In the genomic region with DNA sequence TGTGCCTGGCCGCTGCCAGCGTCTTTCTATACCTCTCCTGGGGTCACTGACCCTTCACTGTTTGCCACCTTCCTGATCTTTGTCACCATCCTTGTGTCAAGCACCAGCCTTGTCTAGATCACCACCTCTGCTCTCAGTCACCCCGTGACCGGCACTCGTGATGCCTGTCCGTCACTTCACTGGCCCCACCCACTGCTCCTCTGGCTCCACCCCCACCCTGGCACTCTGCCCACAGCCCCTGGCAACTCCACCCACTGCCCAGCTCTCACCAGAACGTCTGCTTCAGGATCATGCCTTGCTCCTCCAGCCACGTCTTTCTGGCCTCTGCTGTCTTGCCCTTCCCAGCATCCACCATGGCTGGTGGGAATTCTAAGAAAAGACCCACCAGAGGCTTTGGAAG, we compare ENCODE assay signal across 18 cellular contexts. TPM values are rescaled to one million over a fixed set of nuclear protein-coding genes. Genes with fewer than 3 reads are reported as not detected.
A peak's percentile ranks its signal among the peaks of the same experiment; 100 is the strongest.
DNase-seq lines count a peak whose midpoint lies in the region; ATAC-seq, FAIRE-seq and TF ChIP-seq lines count a peak whose summit lies in the region.
"Had no signal": no experiment of that assay in that cellular context is flagged by ENCODE, and none has a peak within 500 bp of the region (broad histone marks: within the 10 kb centered on the region; RNA-seq: fewer than 3 reads in every experiment).

No MANE protein-coding gene starts in this region.

- CTCF ChIA-PET in activated CD4-positive, alpha-beta T cell treated with anti-CD3 and anti-CD28 coated beads, Interleukin-2, amount 10 ng/mL, durations not matched to agents 7 days and 5 days (lab: Charles Lee), result no interaction called here
- CTCF ChIA-PET in GM12878 (lab: Yijun Ruan, JAX), result no interaction called here

- H3K4me3 Mint-ChIP-seq in activated CD4-positive, alpha-beta T cell treated with anti-CD3 and anti-CD28 coated beads, Interleukin-2, amount 10 ng/mL, durations not matched to agents 7 days and 5 days, result no peak overlapping the region
- no peak overlapping the region for H3K4me3 Mint-ChIP-seq in progenitor cell of endocrine pancreas (ENCODE audit: low read depth)
- H3K4me3 Mint-ChIP-seq: activated T-helper 17 cell treated with anti-CD3 and anti-CD28 coated beads, Interleukin-2, amount 50 U/mL, for 72 hours; dendritic cell treated with granulocyte-macrophage colony-stimulating factor and Interleukin-4, amounts not matched to agents 40 ng/mL and 50 ng/mL, for 4 days; stimulated activated naive B cell treated with anti-CD40 and anti-IgM and Interleukin-4, amounts not matched to agents 10 μg/mL and 1 μg/mL and 100 μg/mL, for 72 hours had no signal

- H2AFZ ChIP-seq in GM23248 (no peak overlapping the region), GM12878 (ENCODE audit: control insufficient read depth, low read depth, low read length) (no peak overlapping the region)
- H2AFZ ChIP-seq: parathyroid adenoma had no signal

- H3K27me3 Mint-ChIP-seq in activated CD4-positive, alpha-beta T cell treated with anti-CD3 and anti-CD28 coated beads, Interleukin-2, amount 10 ng/mL, durations not matched to agents 7 days and 5 days, result no peaks in the 10 kb centered on the region
- no peaks in the 10 kb centered on the region for H3K27me3 Mint-ChIP-seq in progenitor cell of endocrine pancreas
- H3K27me3 Mint-ChIP-seq: activated T-helper 17 cell treated with anti-CD3 and anti-CD28 coated beads, Interleukin-2, amount 50 U/mL, for 72 hours; dendritic cell treated with granulocyte-macrophage colony-stimulating factor and Interleukin-4, amounts not matched to agents 40 ng/mL and 50 ng/mL, for 4 days; stimulated activated naive B cell treated with anti-CD40 and anti-IgM and Interleukin-4, amounts not matched to agents 10 μg/mL and 1 μg/mL and 100 μg/mL, for 72 hours had no signal

- no peaks in the 10 kb centered on the region for H3K4me1 ChIP-seq in GM23248 (ENCODE audit: insufficient read depth)
- H3K4me1 ChIP-seq in GM12878 (ENCODE audit: control insufficient read depth, insufficient read depth, low read length), result no peaks in the 10 kb centered on the region
- no peaks in the 10 kb centered on the region for H3K4me1 ChIP-seq in vagina
- H3K4me1 ChIP-seq: parathyroid adenoma had no signal

- H3K9me3 Mint-ChIP-seq in activated CD4-positive, alpha-beta T cell treated with anti-CD3 and anti-CD28 coated beads, Interleukin-2, amount 10 ng/mL, durations not matched to agents 7 days and 5 days, result no peaks in the 10 kb centered on the region
- no peaks in the 10 kb centered on the region for H3K9me3 Mint-ChIP-seq in progenitor cell of endocrine pancreas (ENCODE audit: low read depth)
- H3K9me3 Mint-ChIP-seq: activated T-helper 17 cell treated with anti-CD3 and anti-CD28 coated beads, Interleukin-2, amount 50 U/mL, for 72 hours; dendritic cell treated with granulocyte-macrophage colony-stimulating factor and Interleukin-4, amounts not matched to agents 40 ng/mL and 50 ng/mL, for 4 days; stimulated activated naive B cell treated with anti-CD40 and anti-IgM and Interleukin-4, amounts not matched to agents 10 μg/mL and 1 μg/mL and 100 μg/mL, for 72 hours had no signal

- H3K36me3 ChIP-seq in GM23248 (ENCODE audit: low read depth), result no peaks in the 10 kb centered on the region
- peaks cover 7 to 24% of the 10 kb centered on the region in 2 experiments; a peak in 3 of 4 replicates for H3K36me3 ChIP-seq in GM12878 (ENCODE audit: control insufficient read depth in 2 of 2, insufficient read depth in 2 of 2, low read length in 1 of 2)
- no peaks in the 10 kb centered on the region for H3K36me3 ChIP-seq in vagina

- no peak for TF ChIP-seq EP300 in GM12878 (IDR thresholded peaks at IDR 0.05; ENCODE audit: borderline replicate concordance in 1 of 2, control insufficient read depth in 1 of 2, low read depth in 2 of 2, low read length in 2 of 2)

- H3K4me2 ChIP-seq in GM23248 (ENCODE audit: unreplicated experiment), result no peak overlapping the region
- H3K4me2 ChIP-seq in GM12878 (ENCODE audit: control insufficient read depth, insufficient read depth), result no peak overlapping the region
- H3K4me2 ChIP-seq: KMS-11 had no signal

- no peak overlapping the region for H3K9ac ChIP-seq in GM23248
- no peak overlapping the region for H3K9ac ChIP-seq in GM12878 (ENCODE audit: control insufficient read depth, insufficient read depth, low read length)
- H3K9ac ChIP-seq: KMS-11, parathyroid adenoma had no signal

- no TSS peak for BruUV-seq in GM12878 (replicated peaks; lab: Mats Ljungman, UMichigan)

- in situ Hi-C loops in GM23248 (cut with MboI) (no loop called here), GM12878 (cut with MboI) (no loop called here)

- no peaks in the 10 kb centered on the region for H3K9me2 ChIP-seq in GM23248 (ENCODE audit: insufficient read depth)

- H3K4me3 ChIP-seq in GM23248 (no peak overlapping the region), GM12878 (no peak overlapping the region), vagina (no peak overlapping the region)

- no peak overlapping the region for H3K27ac ChIP-seq in GM23248
- H3K27ac ChIP-seq in GM12878 (ENCODE audit: control insufficient read depth, insufficient read depth), result no peak overlapping the region
- no peak overlapping the region for H3K27ac ChIP-seq in vagina
- H3K27ac ChIP-seq: KMS-11, parathyroid adenoma had no signal

- H3K9me3 ChIP-seq in GM23248 (ENCODE audit: low read depth) (no peaks in the 10 kb centered on the region), GM12878 (replicated peaks; ENCODE audit: control insufficient read depth, insufficient read depth, low read length) (no peaks in the 10 kb centered on the region), vagina (no peaks in the 10 kb centered on the region)

- peak overlapping the region; percentile 60 for H3K27ac Mint-ChIP-seq in activated CD4-positive, alpha-beta T cell treated with anti-CD3 and anti-CD28 coated beads, Interleukin-2, amount 10 ng/mL, durations not matched to agents 7 days and 5 days
- H3K27ac Mint-ChIP-seq in progenitor cell of endocrine pancreas, result peak overlapping the region; percentile 78
- H3K27ac Mint-ChIP-seq: activated T-helper 17 cell treated with anti-CD3 and anti-CD28 coated beads, Interleukin-2, amount 50 U/mL, for 72 hours; dendritic cell treated with granulocyte-macrophage colony-stimulating factor and Interleukin-4, amounts not matched to agents 40 ng/mL and 50 ng/mL, for 4 days; stimulated activated naive B cell treated with anti-CD40 and anti-IgM and Interleukin-4, amounts not matched to agents 10 μg/mL and 1 μg/mL and 100 μg/mL, for 72 hours had no signal

- FAIRE-seq in GM12878 (lab: Jason Lieb, UNC), result no peak
- FAIRE-seq: astrocyte, islet of Langerhans had no signal

- peaks cover 31% of the 10 kb centered on the region for H3K36me3 Mint-ChIP-seq in activated CD4-positive, alpha-beta T cell treated with anti-CD3 and anti-CD28 coated beads, Interleukin-2, amount 10 ng/mL, durations not matched to agents 7 days and 5 days (ENCODE audit: low read depth)
- peaks cover 10% of the 10 kb centered on the region for H3K36me3 Mint-ChIP-seq in progenitor cell of endocrine pancreas (ENCODE audit: insufficient read depth)

- TF ChIP-seq CTCF in GM12878 (IDR thresholded peaks at IDR 0.05 in 2 of 3, conservative IDR thresholded peaks at IDR 0.05 in 1 of 3; ENCODE audit: control insufficient read depth in 2 of 3, extremely low read depth in 1 of 3, insufficient read depth in 1 of 3, low read depth in 3 of 3, low read length in 3 of 3), result no peak
- TF ChIP-seq CTCF in progenitor cell of endocrine pancreas (IDR thresholded peaks at IDR 0.05; ENCODE audit: unreplicated experiment), result no peak
- TF ChIP-seq CTCF in vagina (IDR thresholded peaks at IDR 0.05), result no peak

- TF ChIP-seq RAD21 in GM12878 (IDR thresholded peaks at IDR 0.05; ENCODE audit: insufficient read depth, low read depth, low read length), result no peak

- H3K79me2 ChIP-seq in GM23248 (ENCODE audit: insufficient read depth) (no peaks in the 10 kb centered on the region), GM12878 (ENCODE audit: control insufficient read depth, insufficient read depth, low read length) (no peaks in the 10 kb centered on the region)
- H3K79me2 ChIP-seq: parathyroid adenoma had no signal

- POLR2A ChIA-PET in activated CD4-positive, alpha-beta T cell treated with anti-CD3 and anti-CD28 coated beads, Interleukin-2, amount 10 ng/mL, durations not matched to agents 7 days and 5 days (lab: Charles Lee), result no interaction called here
- POLR2A ChIA-PET in GM12878 (lab: Charles Lee), result no interaction called here

- no peaks in the 10 kb centered on the region for H4K20me1 ChIP-seq in GM23248 (ENCODE audit: insufficient read depth)
- no peaks in the 10 kb centered on the region for H4K20me1 ChIP-seq in GM12878 (ENCODE audit: control insufficient read depth, insufficient read depth)

- SMC1A ChIA-PET in GM12878 (lab: Charles Lee; ENCODE audit: uncharacterized antibody, unreplicated experiment), result no interaction called here

- H3F3A ChIP-seq in GM23248 (ENCODE audit: insufficient read depth), result no peaks in the 10 kb centered on the region

- H3K4me1 Mint-ChIP-seq in activated CD4-positive, alpha-beta T cell treated with anti-CD3 and anti-CD28 coated beads, Interleukin-2, amount 10 ng/mL, durations not matched to agents 7 days and 5 days, result no peaks in the 10 kb centered on the region
- no peaks in the 10 kb centered on the region for H3K4me1 Mint-ChIP-seq in progenitor cell of endocrine pancreas (ENCODE audit: low read depth)
- H3K4me1 Mint-ChIP-seq: activated T-helper 17 cell treated with anti-CD3 and anti-CD28 coated beads, Interleukin-2, amount 50 U/mL, for 72 hours; stimulated activated naive B cell treated with anti-CD40 and anti-IgM and Interleukin-4, amounts not matched to agents 10 μg/mL and 1 μg/mL and 100 μg/mL, for 72 hours had no signal

- RAD21 ChIA-PET in GM12878 (lab: Charles Lee; ENCODE audit: unreplicated experiment), result no interaction called here

- no peak for ATAC-seq in GM12878
- ATAC-seq: activated T-helper 17 cell treated with anti-CD3 and anti-CD28 coated beads, Interleukin-2, amount 50 U/mL, for 72 hours; stimulated activated naive B cell treated with anti-CD40 and anti-IgM and Interleukin-4, amounts not matched to agents 10 μg/mL and 1 μg/mL and 100 μg/mL, for 72 hours had no signal

- intact Hi-C loops in GM12878 (cut with micrococcal nuclease; ENCODE audit: unreplicated experiment), result no loop called here
- intact Hi-C loops in vagina (cut with DNase I), result no loop called here

- no peak for DNase-seq in activated CD4-positive, alpha-beta T cell treated with anti-CD3 and anti-CD28 coated beads, Interleukin-2, amount 10 ng/mL, durations not matched to agents 7 days and 5 days
- no peak for DNase-seq in activated CD4-positive, alpha-beta T cell treated with anti-CD3 and anti-CD28 coated beads, Interleukin-2, amount 50 U/mL, for 4 hours
- DNase-seq in GM23248, result peak; percentile 14
- DNase-seq in GM12878 (ENCODE audit: low read depth, low spot score), result no peak
- DNase-seq in progenitor cell of endocrine pancreas (ENCODE audit: low spot score, unreplicated experiment), result no peak
- no peak for DNase-seq in vagina (ENCODE audit: extremely low spot score in 2 of 2)
- DNase-seq in pons (ENCODE audit: low spot score), result no peak
- no peak for DNase-seq in NCI-H1105 treated with DMSO at 0.1 percent for 48 hours (lab: John Stamatoyannopoulos, UW)
- DNase-seq: activated CD4-positive, CD25-positive, alpha-beta regulatory T cell; AML-193; NCI-H2081 treated with DMSO at 0.1 percent for 48 hours; stimulated activated naive B cell treated with anti-CD40 and anti-IgM and Interleukin-4, amounts not matched to agents 10 μg/mL and 1 μg/mL and 100 μg/mL, for 72 hours had no signal

- WGBS in GM23248 (ENCODE audit: low coverage in 1 of 2, low lambda C conversion rate in 2 of 2, missing lambda C conversion rate in 2 of 2), 2 experiments, result 71 to 75% methylated on average over 8 of the region's 8 CpGs
- 94% methylated on average over 8 of the region's 8 CpGs for WGBS in GM12878 (ENCODE audit: insufficient coverage, insufficient replicate concordance, low lambda C conversion rate, missing lambda C conversion rate)

- H3K27me3 ChIP-seq in GM23248 (replicated peaks; ENCODE audit: insufficient read depth) (no peaks in the 10 kb centered on the region), GM12878 (replicated peaks in 1 of 2; ENCODE audit: control insufficient read depth in 2 of 2, insufficient read depth in 2 of 2, low read length in 1 of 2) (no peaks in the 10 kb centered on the region), vagina (no peaks in the 10 kb centered on the region)

- TF ChIP-seq POLR2A in GM12878 (IDR thresholded peaks at IDR 0.05; ENCODE audit: low read depth, low read length), result 0 out of 2 replicates have a peak, but pooled peaks have one; percentile 22
- TF ChIP-seq POLR2A in vagina (IDR thresholded peaks at IDR 0.05), result no peak

RNA-seq across cellular contexts. Expression of a gene that starts 24.8 kb away (rescaled TPM):
- total RNA-seq in activated CD4-positive, alpha-beta T cell treated with anti-CD3 and anti-CD28 coated beads, Interleukin-2, amount 10 ng/mL, durations not matched to agents 7 days and 5 days, result 1 to 10 TPM; 4.3 to 5.3 TPM
- total RNA-seq in GM23248 (2014; rRNA removed; shearing (Covaris generic)), result 0.63 and 0.76 TPM in 2 replicates
- polyA plus RNA-seq in GM23248 (2016; fragmentation: Nextera tagmentation; extraction: Ambion mirVana) (1.8 and 1.9 TPM in 2 replicates), GM12878 (2011; rRNA removed) (3.6 and 5.6 TPM in 2 replicates), GM12878 (2014; fragmentation: Illumina TruSeq; extraction: Trizol) (0.35 and 1.1 TPM in 2 replicates), GM12878 (2014; fragmentation: Nextera tagmentation; extraction: Ambion mirVana) (under 1 TPM; 0.53 to 0.64 TPM), GM12878 (2014; rRNA removed) (1.0 and 1.4 TPM in 2 replicates), GM12878 (2016; fragmentation: Nextera tagmentation; extraction: Ambion mirVana) (1 to 10 TPM in 1 of 2 experiments, under 1 TPM in 1; 0.92 to 2.2 TPM)
- 64.9 and 70.4 TPM in 2 replicates for total RNA-seq in GM12878 (2013; cell fraction: nucleolus; rRNA removed)
- total RNA-seq in GM12878 (2014; rRNA removed) (1.1 and 1.3 TPM in 2 replicates), GM12878 (2014; rRNA removed; fragmentation: Illumina TruSeq; extraction: Trizol) (1.1 and 2.4 TPM in 2 replicates), GM12878 (2021) (2.3 and 2.7 TPM in 2 replicates), progenitor cell of endocrine pancreas (0.26 and 0.93 TPM in 2 replicates), vagina (7.1 TPM)
- polyA plus RNA-seq in GM12878 (2011; ENCODE audit: low read depth), result 3.0 TPM
- polyA plus RNA-seq in GM12878 (2011; cell fraction: cytosol; rRNA removed), result 3.8 and 5.5 TPM in 2 replicates
- polyA plus RNA-seq in GM12878 (2011; cell fraction: nucleus; rRNA removed), result 7.1 and 13.6 TPM in 2 replicates
- 3.5 and 3.9 TPM in 2 replicates for polyA plus RNA-seq in GM12878 (2012)
- 8.5 and 10.4 TPM in 2 replicates for polyA minus RNA-seq in GM12878 (2011; rRNA and poly(A)+ RNA removed)
- 2.1 and 4.2 TPM in 2 replicates for polyA minus RNA-seq in GM12878 (2011; cell fraction: cytosol; rRNA and poly(A)+ RNA removed)
- 6.2 and 6.9 TPM in 2 replicates for polyA minus RNA-seq in GM12878 (2011; cell fraction: nucleus; rRNA and poly(A)+ RNA removed)

RNA-seq across cellular contexts. Expression of a gene that starts 34.7 kb away (rescaled TPM):
- 100 to 1,000 TPM; 200 to 206 TPM for total RNA-seq in activated CD4-positive, alpha-beta T cell treated with anti-CD3 and anti-CD28 coated beads, Interleukin-2, amount 10 ng/mL, durations not matched to agents 7 days and 5 days
- total RNA-seq in GM23248 (2014; rRNA removed; shearing (Covaris generic)), result 9.3 and 10.6 TPM in 2 replicates
- polyA plus RNA-seq in GM23248 (2016; fragmentation: Nextera tagmentation; extraction: Ambion mirVana) (14.5 and 17.9 TPM in 2 replicates), GM12878 (2011; rRNA removed) (44.9 and 63.8 TPM in 2 replicates), GM12878 (2014; fragmentation: Illumina TruSeq; extraction: Trizol) (47.8 and 70.8 TPM in 2 replicates), GM12878 (2014; fragmentation: Nextera tagmentation; extraction: Ambion mirVana) (10 to 100 TPM in 1 of 2 experiments, 1 to 10 TPM in 1; 7.8 to 31.6 TPM), GM12878 (2014; rRNA removed) (76.7 and 101 TPM in 2 replicates), GM12878 (2016; fragmentation: Nextera tagmentation; extraction: Ambion mirVana) (100 to 1,000 TPM; 112 to 117 TPM)
- total RNA-seq in GM12878 (2013; cell fraction: nucleolus; rRNA removed), result 82.9 and 93.2 TPM in 2 replicates
- total RNA-seq in GM12878 (2014; rRNA removed) (94.4 and 95.6 TPM in 2 replicates), GM12878 (2014; rRNA removed; fragmentation: Illumina TruSeq; extraction: Trizol) (57.8 and 64.0 TPM in 2 replicates), GM12878 (2021) (92.4 and 111 TPM in 2 replicates), progenitor cell of endocrine pancreas (90.4 and 91.0 TPM in 2 replicates), vagina (10.8 TPM)
- polyA plus RNA-seq in GM12878 (2011; ENCODE audit: low read depth), result 28.5 TPM
- polyA plus RNA-seq in GM12878 (2011; cell fraction: cytosol; rRNA removed), result 67.8 and 72.1 TPM in 2 replicates
- 194 and 282 TPM in 2 replicates for polyA plus RNA-seq in GM12878 (2011; cell fraction: nucleus; rRNA removed)
- polyA plus RNA-seq in GM12878 (2012), result 65.8 and 69.7 TPM in 2 replicates
- 51.9 and 86.2 TPM in 2 replicates for polyA minus RNA-seq in GM12878 (2011; rRNA and poly(A)+ RNA removed)
- 36.2 and 44.0 TPM in 2 replicates for polyA minus RNA-seq in GM12878 (2011; cell fraction: cytosol; rRNA and poly(A)+ RNA removed)
- polyA minus RNA-seq in GM12878 (2011; cell fraction: nucleus; rRNA and poly(A)+ RNA removed), result 36.6 and 87.4 TPM in 2 replicates

RNA-seq across cellular contexts. Expression of a gene that starts 35.1 kb away (rescaled TPM):
- total RNA-seq in activated CD4-positive, alpha-beta T cell treated with anti-CD3 and anti-CD28 coated beads, Interleukin-2, amount 10 ng/mL, durations not matched to agents 7 days and 5 days, result 1 to 10 TPM; 6.9 to 9.3 TPM
- total RNA-seq in GM23248 (2014; rRNA removed; shearing (Covaris generic)), result 4.3 and 6.6 TPM in 2 replicates
- 0.88 and 1.2 TPM in 2 replicates for polyA plus RNA-seq in GM23248 (2016; fragmentation: Nextera tagmentation; extraction: Ambion mirVana)
- 3.2 and 4.0 TPM in 2 replicates for total RNA-seq in GM12878 (2013; cell fraction: nucleolus; rRNA removed)
- total RNA-seq in GM12878 (2014; rRNA removed), result 1.8 TPM in 2 replicates
- 0.76 and 1.2 TPM in 2 replicates for total RNA-seq in GM12878 (2014; rRNA removed; fragmentation: Illumina TruSeq; extraction: Trizol)
- total RNA-seq in GM12878 (2021), result 5.7 and 6.2 TPM in 2 replicates
- 1.2 TPM for polyA plus RNA-seq in GM12878 (2011; ENCODE audit: low read depth)
- polyA plus RNA-seq in GM12878 (2011; rRNA removed), result 0.35 and 0.50 TPM in 2 replicates
- 0.33 and 0.47 TPM in 2 replicates for polyA plus RNA-seq in GM12878 (2011; cell fraction: cytosol; rRNA removed)
- 0.69 and 0.79 TPM in 2 replicates for polyA plus RNA-seq in GM12878 (2011; cell fraction: nucleus; rRNA removed)
- 5.6 and 6.1 TPM in 2 replicates for polyA plus RNA-seq in GM12878 (2012)
- 0.92 and 1.4 TPM in 2 replicates for polyA plus RNA-seq in GM12878 (2014; fragmentation: Illumina TruSeq; extraction: Trizol)
- polyA plus RNA-seq in GM12878 (2014; fragmentation: Nextera tagmentation; extraction: Ambion mirVana), result under 1 TPM in 1 of 2 experiments, not detected in 1; 0.29 TPM
- 2.4 and 3.4 TPM in 2 replicates for polyA plus RNA-seq in GM12878 (2014; rRNA removed)
- 1 to 10 TPM; 1.2 to 1.7 TPM for polyA plus RNA-seq in GM12878 (2016; fragmentation: Nextera tagmentation; extraction: Ambion mirVana)
- polyA minus RNA-seq in GM12878 (2011; rRNA and poly(A)+ RNA removed), result 0.22 and 0.31 TPM in 2 replicates
- polyA minus RNA-seq in GM12878 (2011; cell fraction: cytosol; rRNA and poly(A)+ RNA removed), result 0.73 and 0.94 TPM in 2 replicates
- 0.60 and 2.0 TPM in 2 replicates for polyA minus RNA-seq in GM12878 (2011; cell fraction: nucleus; rRNA and poly(A)+ RNA removed)
- 10.3 and 11.8 TPM in 2 replicates for total RNA-seq in progenitor cell of endocrine pancreas
- 5.4 TPM for total RNA-seq in vagina
